20 cellular contexts compared by ENCODE assay signal in the genomic region with DNA sequence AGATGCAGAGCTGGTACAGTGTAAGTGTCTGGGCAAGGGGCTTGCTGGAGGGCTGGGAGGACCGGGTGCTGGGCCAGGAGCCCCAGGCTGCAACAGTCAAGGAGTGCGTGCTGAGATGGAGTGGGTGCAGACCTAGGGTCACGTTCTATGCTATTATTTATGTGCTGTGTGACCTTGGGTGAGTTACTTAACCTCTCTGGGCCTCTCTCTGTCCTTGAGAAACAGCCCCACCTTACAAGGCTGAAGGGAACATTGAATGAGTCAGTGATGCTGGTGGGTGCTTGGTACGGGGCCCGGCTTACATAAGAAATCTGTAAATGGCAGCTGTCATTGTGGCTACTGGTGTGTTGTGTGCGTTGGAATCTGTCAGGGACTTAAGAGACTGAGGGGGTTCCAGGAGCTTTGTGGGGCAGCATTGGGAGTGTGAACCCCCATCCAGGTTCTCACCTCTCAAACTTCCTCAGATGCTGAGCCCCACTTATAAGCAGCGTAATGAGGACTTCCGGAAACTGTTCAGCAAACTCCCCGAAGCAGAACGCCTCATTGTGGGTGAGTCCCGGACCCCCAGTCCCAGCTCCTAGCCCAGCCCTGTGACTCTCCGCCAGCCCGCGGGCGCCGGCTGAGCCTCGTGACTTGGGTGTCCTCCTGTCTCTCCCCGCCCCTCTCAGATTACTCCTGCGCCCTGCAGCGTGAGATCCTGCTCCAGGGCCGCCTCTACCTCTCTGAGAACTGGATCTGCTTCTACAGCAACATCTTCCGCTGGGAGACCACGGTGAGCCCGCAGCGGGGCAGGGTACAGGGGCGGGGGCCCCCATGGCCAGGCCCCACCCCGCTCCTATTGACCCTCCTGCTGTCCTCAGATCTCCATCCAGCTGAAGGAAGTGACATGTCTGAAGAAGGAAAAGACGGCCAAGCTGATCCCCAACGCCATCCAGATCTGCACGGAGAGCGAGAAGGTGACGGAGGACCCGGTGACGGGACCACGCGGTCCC. TPM values are rescaled to one million over a fixed set of nuclear protein-coding genes. Genes with fewer than 3 reads are reported as not detected.
DNase-seq lines count a peak whose midpoint lies in the region; ATAC-seq and TF ChIP-seq lines count a peak whose summit lies in the region.
"Had no signal": no experiment of that assay in that cellular context is flagged by ENCODE, and none has a peak within 500 bp of the region (broad histone marks: within the 10 kb centered on the region; RNA-seq: fewer than 3 reads in every experiment).

No MANE protein-coding gene starts in this region.

- DNase-seq in heart left ventricle (no peak), left cardiac atrium (no peak), T-helper 17 cell (no peak), lower lobe of right lung (no peak), nucleus accumbens (lab: John Stamatoyannopoulos, UW) (no peak), occipital lobe (lab: John Stamatoyannopoulos, UW) (no peak), MV-4-11 (lab: John Stamatoyannopoulos, UW) (no peak)
- DNase-seq: activated CD4-positive, alpha-beta T cell treated with anti-CD3 and anti-CD28 coated beads for 1 hour; amniotic stem cell; caudate nucleus; DMS153; GOT3; KBM-7; NCI-H2081; NCI-H69; SJCRH30 had no signal

- H3K27ac Mint-ChIP-seq in T-helper 17 cell, result peak overlapping the region; percentile 98
- H3K27ac Mint-ChIP-seq: memory B cell, neural progenitor cell had no signal

- ATAC-seq in heart left ventricle (no peak), left cardiac atrium (no peak), T-helper 17 cell (no peak), lower lobe of right lung (no peak)

- peaks cover 46% of the 10 kb centered on the region for H3K4me1 Mint-ChIP-seq in T-helper 17 cell
- H3K4me1 Mint-ChIP-seq: neural progenitor cell had no signal

- intact Hi-C loops in heart left ventricle (cut with DNase I), result loop anchor here in 2 of 10 donors (5.0 to 10.0 kb wide), 2 partner anchors 172 to 175 kb away; no protein-coding TSS in a partner anchor
- intact Hi-C loops in left cardiac atrium (cut with DNase I), result no loop called here
- intact Hi-C loops in lower lobe of right lung (cut with DNase I), result loop anchor here (5.0 kb wide), 1 partner anchor 37 kb away; no protein-coding TSS in a partner anchor

- 86 to 89% (median 87%) methylated on average over 24 to 36 of the region's 36 CpGs for WGBS in heart left ventricle, 4 donors

- H3K4me3 ChIP-seq in heart left ventricle (no peak overlapping the region), lower lobe of right lung (no peak overlapping the region), stomach smooth muscle (ENCODE audit: low read length in 2 of 2) (no peak overlapping the region)
- H3K4me3 ChIP-seq: neural progenitor cell, SJCRH30 had no signal

- H3K4me1 ChIP-seq in heart left ventricle (peaks cover 0 to 62% (median 29%) of the 10 kb centered on the region in 12 donors), lower lobe of right lung (peaks cover 80% of the 10 kb centered on the region), stomach smooth muscle (ENCODE audit: control insufficient read depth, insufficient read depth, low read length) (peaks cover 21% of the 10 kb centered on the region)
- H3K4me1 ChIP-seq: neural progenitor cell, SJCRH30 had no signal

- TF ChIP-seq CTCF in heart left ventricle (IDR thresholded peaks at IDR 0.05), result no peak
- TF ChIP-seq CTCF in lower lobe of right lung (IDR thresholded peaks at IDR 0.05), result no peak

- H3K9me3 ChIP-seq in heart left ventricle (no peaks in the 10 kb centered on the region), T-helper 17 cell (ENCODE audit: control insufficient read depth, low read length, poor library complexity, severe bottlenecking) (no peaks in the 10 kb centered on the region), lower lobe of right lung (no peaks in the 10 kb centered on the region), stomach smooth muscle (ENCODE audit: control insufficient read depth in 2 of 2, low read length in 2 of 2) (no peaks in the 10 kb centered on the region)
- H3K9me3 ChIP-seq: SJCRH30 had no signal

- H3K4me3 Mint-ChIP-seq in T-helper 17 cell, result peak overlapping the region; percentile 37
- H3K4me3 Mint-ChIP-seq: memory B cell, neural progenitor cell had no signal

- no peak overlapping the region for H3K9ac ChIP-seq in stomach smooth muscle (ENCODE audit: low read length in 2 of 2)
- H3K9ac ChIP-seq: neural progenitor cell had no signal

- TF ChIP-seq POLR2A in heart left ventricle (IDR thresholded peaks at IDR 0.05), result no peak

- H3K27me3 ChIP-seq in heart left ventricle, result no peaks in the 10 kb centered on the region
- H3K27me3 ChIP-seq in lower lobe of right lung (ENCODE audit: low read depth), result no peaks in the 10 kb centered on the region
- H3K27me3 ChIP-seq in stomach smooth muscle (ENCODE audit: control insufficient read depth in 1 of 2, insufficient read depth in 2 of 2, low read length in 2 of 2), result no peaks in the 10 kb centered on the region
- H3K27me3 ChIP-seq: neural progenitor cell, SJCRH30 had no signal

- H3K27ac ChIP-seq in heart left ventricle, result peak overlapping the region in 11 of 12 donors; percentile 42 to 81 (median 66)
- H3K27ac ChIP-seq in lower lobe of right lung, result peak overlapping the region; percentile 67
- peak overlapping the region; percentile 37 for H3K27ac ChIP-seq in stomach smooth muscle (ENCODE audit: low read length)
- H3K27ac ChIP-seq: neural progenitor cell, SJCRH30 had no signal

- H3K36me3 ChIP-seq in heart left ventricle (peaks cover 0 to 64% (median 48%) of the 10 kb centered on the region in 9 donors), lower lobe of right lung (peaks cover 52% of the 10 kb centered on the region), stomach smooth muscle (ENCODE audit: control insufficient read depth in 2 of 2, insufficient read depth in 2 of 2, low read length in 2 of 2) (peaks cover 22 to 32% of the 10 kb centered on the region in 2 donors)
- H3K36me3 ChIP-seq: neural progenitor cell had no signal

- no peaks in the 10 kb centered on the region for H3K27me3 Mint-ChIP-seq in T-helper 17 cell
- H3K27me3 Mint-ChIP-seq: memory B cell had no signal

- peaks cover 6% of the 10 kb centered on the region for H3K36me3 Mint-ChIP-seq in T-helper 17 cell (ENCODE audit: low read depth)

RNA-seq across cellular contexts. Expression of gene GRAMD1A, which starts 9.6 kb away (rescaled TPM):
- total RNA-seq in heart left ventricle, result 10 to 100 TPM; 21.8 to 64.5 (median 29.0) TPM
- polyA plus RNA-seq in heart left ventricle, result 10 to 100 TPM; 31.3 to 36.3 TPM
- 10 to 100 TPM; 29.2 to 45.5 TPM for total RNA-seq in left cardiac atrium
- total RNA-seq in T-helper 17 cell, result 100 to 1,000 TPM; 153 to 162 TPM
- 90.7 TPM for total RNA-seq in lower lobe of right lung
- 29.6 TPM for total RNA-seq in occipital lobe

RNA-seq across cellular contexts. Expression of gene SCN1B, which starts 20.6 kb away (rescaled TPM):
- 10 to 100 TPM; 22.1 to 68.3 (median 32.4) TPM for total RNA-seq in heart left ventricle
- 10 to 100 TPM; 19.7 to 64.4 TPM for polyA plus RNA-seq in heart left ventricle
- 100 to 1,000 TPM in 1 of 2 donors, 10 to 100 TPM in 1; 73.6 to 163 TPM for total RNA-seq in left cardiac atrium
- 1 to 10 TPM; 1.9 to 6.2 TPM for total RNA-seq in T-helper 17 cell
- 9.8 TPM for total RNA-seq in lower lobe of right lung
- total RNA-seq in occipital lobe, result 1.1 TPM

RNA-seq across cellular contexts. Expression of gene HPN, which starts 31.8 kb away (rescaled TPM):
- total RNA-seq in heart left ventricle (10 to 100 TPM in 1 of 9 donors, 1 to 10 TPM in 8; 1.1 to 13.4 (median 3.3) TPM), left cardiac atrium (1 to 10 TPM; 5.6 to 7.2 TPM), T-helper 17 cell (under 1 TPM in 1 of 2 donors, not detected in 1; 0.89 TPM), lower lobe of right lung (28.1 TPM), occipital lobe (not detected)
- 1 to 10 TPM in 1 of 2 donors, under 1 TPM in 1; 0.80 to 1.4 TPM for polyA plus RNA-seq in heart left ventricle
- total RNA-seq: SJCRH30, temporal lobe had no signal

RNA-seq across cellular contexts. Expression of gene ZNF792, which starts 45.7 kb away (rescaled TPM):
- total RNA-seq in heart left ventricle (1 to 10 TPM; 2.7 to 8.2 (median 4.2) TPM), left cardiac atrium (1 to 10 TPM; 3.1 to 5.5 TPM), T-helper 17 cell (10 to 100 TPM; 15.1 to 15.5 TPM), lower lobe of right lung (12.1 TPM), occipital lobe (19.0 TPM)
- 1 to 10 TPM; 1.3 to 2.2 TPM for polyA plus RNA-seq in heart left ventricle
